In the genomic region with DNA sequence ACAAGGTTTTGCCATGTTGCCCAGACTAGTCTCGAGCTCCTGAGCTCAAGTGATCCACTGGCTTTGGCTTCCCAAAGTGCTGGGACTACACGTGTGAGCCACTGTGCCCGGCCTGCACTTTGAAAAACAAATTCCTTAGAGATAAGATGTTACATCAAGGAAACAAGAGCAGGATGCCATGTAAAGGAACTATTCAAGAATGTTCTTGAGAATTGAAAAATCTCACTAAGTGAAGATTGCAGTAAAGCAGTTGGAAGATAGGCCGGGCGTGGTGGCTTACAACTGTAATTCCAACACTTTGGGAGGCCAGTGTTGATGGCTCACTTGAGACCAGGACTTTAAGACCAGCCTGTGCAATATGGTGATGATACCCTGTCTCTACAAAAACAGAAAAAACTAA, we compare ENCODE assay signal across 19 cellular contexts.
DNase-seq lines count a peak whose midpoint lies in the region; ATAC-seq lines count a peak whose summit lies in the region.
"Had no signal": no experiment of that assay in that cellular context is flagged by ENCODE, and none has a peak within 500 bp of the region (broad histone marks: within the 10 kb centered on the region; RNA-seq: fewer than 3 reads in every experiment).

No MANE protein-coding gene starts in this region.

- H3K27ac ChIP-seq in SJCRH30, result no peak overlapping the region
- H3K27ac ChIP-seq: BLaER1 treated with 17β-estradiol and CSF1 and Interleukin-3, amounts not matched to agents 10 nM and 100 nM had no signal

- H3K4me3 Mint-ChIP-seq in T-helper 17 cell, result no peak overlapping the region
- no peak overlapping the region for H3K4me3 Mint-ChIP-seq in immature natural killer cell
- H3K4me3 Mint-ChIP-seq in stimulated activated naive B cell treated with anti-CD40 and anti-IgM and Interleukin-4, amounts not matched to agents 10 μg/mL and 1 μg/mL and 100 μg/mL, for 72 hours, result no peak overlapping the region
- H3K4me3 Mint-ChIP-seq: H9 had no signal

- H3K36me3 ChIP-seq in SJCRH30, result no peaks in the 10 kb centered on the region
- H3K36me3 ChIP-seq: BLaER1 treated with 17β-estradiol and CSF1 and Interleukin-3, amounts not matched to agents 10 nM and 100 nM had no signal

- no peak for DNase-seq in activated naive CD4-positive, alpha-beta T cell treated with anti-CD3 and anti-CD28 coated beads, Interleukin-2, amount 50 U/mL, for 72 hours (ENCODE audit: low spot score in 2 of 2)
- no peak for DNase-seq in activated naive CD4-positive, alpha-beta T cell treated with anti-CD3 and anti-CD28 coated beads, Interleukin-2, amount 50 U/mL, for 16 hours
- DNase-seq in T-helper 17 cell (no peak), immature natural killer cell (no peak), SJCRH30 (no peak), NCI-H524 (lab: John Stamatoyannopoulos, UW) (no peak)
- no peak for DNase-seq in stimulated activated naive B cell treated with anti-CD40 and anti-IgM and Interleukin-4, amounts not matched to agents 10 μg/mL and 1 μg/mL and 100 μg/mL, for 72 hours
- DNase-seq: DMS 273 treated with DMSO at 0.1 percent for 48 hours, DND-41, H9, NCI-H1417, NCI-H187, NCI-H2107, NCI-H510A, NCI-H774, OCI-M1, SHP77 treated with DMSO at 0.1 percent for 48 hours had no signal

- H3K4me3 ChIP-seq in SJCRH30, result no peak overlapping the region
- H3K4me3 ChIP-seq: BLaER1 treated with 17β-estradiol and CSF1 and Interleukin-3, amounts not matched to agents 10 nM and 100 nM had no signal

- H3K36me3 Mint-ChIP-seq in activated naive CD4-positive, alpha-beta T cell treated with anti-CD3 and anti-CD28 coated beads, Interleukin-2, amount 50 U/mL, for 72 hours, result peaks cover 0 to 4% of the 10 kb centered on the region in 2 donors
- H3K36me3 Mint-ChIP-seq in T-helper 17 cell (ENCODE audit: low read depth), result no peaks in the 10 kb centered on the region
- no peaks in the 10 kb centered on the region for H3K36me3 Mint-ChIP-seq in immature natural killer cell
- peaks cover 4 to 5% of the 10 kb centered on the region in 2 donors for H3K36me3 Mint-ChIP-seq in stimulated activated naive B cell treated with anti-CD40 and anti-IgM and Interleukin-4, amounts not matched to agents 10 μg/mL and 1 μg/mL and 100 μg/mL, for 72 hours

- H3K27me3 ChIP-seq in SJCRH30, result no peaks in the 10 kb centered on the region
- H3K27me3 ChIP-seq: BLaER1 treated with 17β-estradiol and CSF1 and Interleukin-3, amounts not matched to agents 10 nM and 100 nM had no signal

- H3K9me3 Mint-ChIP-seq in activated naive CD4-positive, alpha-beta T cell treated with anti-CD3 and anti-CD28 coated beads, Interleukin-2, amount 50 U/mL, for 72 hours, result no peaks in the 10 kb centered on the region
- no peaks in the 10 kb centered on the region for H3K9me3 Mint-ChIP-seq in immature natural killer cell
- no peaks in the 10 kb centered on the region for H3K9me3 Mint-ChIP-seq in stimulated activated naive B cell treated with anti-CD40 and anti-IgM and Interleukin-4, amounts not matched to agents 10 μg/mL and 1 μg/mL and 100 μg/mL, for 72 hours
- H3K9me3 Mint-ChIP-seq: H9 had no signal

- H3K4me1 Mint-ChIP-seq in T-helper 17 cell (peaks cover 28% of the 10 kb centered on the region), immature natural killer cell (peaks cover 45 to 67% of the 10 kb centered on the region in 2 donors)
- peaks cover 12 to 25% of the 10 kb centered on the region in 2 donors for H3K4me1 Mint-ChIP-seq in stimulated activated naive B cell treated with anti-CD40 and anti-IgM and Interleukin-4, amounts not matched to agents 10 μg/mL and 1 μg/mL and 100 μg/mL, for 72 hours
- H3K4me1 Mint-ChIP-seq: H9 had no signal

- H3K27ac Mint-ChIP-seq in activated naive CD4-positive, alpha-beta T cell treated with anti-CD3 and anti-CD28 coated beads, Interleukin-2, amount 50 U/mL, for 72 hours, result peak overlapping the region; percentile 65 to 86
- H3K27ac Mint-ChIP-seq in T-helper 17 cell (peak overlapping the region; percentile 27), immature natural killer cell (peak overlapping the region in 4 of 6 donors; percentile 16 to 72 (median 32))
- peak overlapping the region; percentile 44 for H3K27ac Mint-ChIP-seq in stimulated activated naive B cell treated with anti-CD40 and anti-IgM and Interleukin-4, amounts not matched to agents 10 μg/mL and 1 μg/mL and 100 μg/mL, for 72 hours
- H3K27ac Mint-ChIP-seq: H9 had no signal

- no peaks in the 10 kb centered on the region for H3K9me3 ChIP-seq in T-helper 17 cell (ENCODE audit: control insufficient read depth, low read length, poor library complexity, severe bottlenecking)
- no peaks in the 10 kb centered on the region for H3K9me3 ChIP-seq in SJCRH30 (replicated peaks)
- H3K9me3 ChIP-seq: BLaER1 treated with 17β-estradiol and CSF1 and Interleukin-3, amounts not matched to agents 10 nM and 100 nM had no signal

- no peak for ATAC-seq in activated naive CD4-positive, alpha-beta T cell treated with anti-CD3 and anti-CD28 coated beads, Interleukin-2, amount 50 U/mL, for 72 hours
- ATAC-seq in T-helper 17 cell (no peak), HG03039 (IDR thresholded peaks at IDR 0.05; ENCODE audit: unreplicated experiment) (no peak)
- ATAC-seq in stimulated activated naive B cell treated with anti-CD40 and anti-IgM and Interleukin-4, amounts not matched to agents 10 μg/mL and 1 μg/mL and 100 μg/mL, for 72 hours (replicated peaks), result no peak

- peaks cover 11% of the 10 kb centered on the region for H3K4me1 ChIP-seq in SJCRH30

- no peaks in the 10 kb centered on the region for H3K27me3 Mint-ChIP-seq in T-helper 17 cell
- peaks cover 0 to 3% (median 0%) of the 10 kb centered on the region in 3 donors for H3K27me3 Mint-ChIP-seq in immature natural killer cell (ENCODE audit: low read depth in 3 of 3)
- no peaks in the 10 kb centered on the region for H3K27me3 Mint-ChIP-seq in stimulated activated naive B cell treated with anti-CD40 and anti-IgM and Interleukin-4, amounts not matched to agents 10 μg/mL and 1 μg/mL and 100 μg/mL, for 72 hours
